In genomic region chr4:122403860-122404259, GRCh38 we compare ENCODE assay signal across 1 cellular context.
TF ChIP-seq lines count a peak whose summit lies in the region.

No MANE protein-coding gene starts in this region.

TF ChIP-seq in GM23338, 12 proteins besides CTCF, POLR2A, EP300 and RAD21 (continued from another document):
- no peak for TF ChIP-seq NANOG (IDR thresholded peaks at IDR 0.05; ENCODE audit: borderline replicate concordance)
- TF ChIP-seq, protein P1, sequence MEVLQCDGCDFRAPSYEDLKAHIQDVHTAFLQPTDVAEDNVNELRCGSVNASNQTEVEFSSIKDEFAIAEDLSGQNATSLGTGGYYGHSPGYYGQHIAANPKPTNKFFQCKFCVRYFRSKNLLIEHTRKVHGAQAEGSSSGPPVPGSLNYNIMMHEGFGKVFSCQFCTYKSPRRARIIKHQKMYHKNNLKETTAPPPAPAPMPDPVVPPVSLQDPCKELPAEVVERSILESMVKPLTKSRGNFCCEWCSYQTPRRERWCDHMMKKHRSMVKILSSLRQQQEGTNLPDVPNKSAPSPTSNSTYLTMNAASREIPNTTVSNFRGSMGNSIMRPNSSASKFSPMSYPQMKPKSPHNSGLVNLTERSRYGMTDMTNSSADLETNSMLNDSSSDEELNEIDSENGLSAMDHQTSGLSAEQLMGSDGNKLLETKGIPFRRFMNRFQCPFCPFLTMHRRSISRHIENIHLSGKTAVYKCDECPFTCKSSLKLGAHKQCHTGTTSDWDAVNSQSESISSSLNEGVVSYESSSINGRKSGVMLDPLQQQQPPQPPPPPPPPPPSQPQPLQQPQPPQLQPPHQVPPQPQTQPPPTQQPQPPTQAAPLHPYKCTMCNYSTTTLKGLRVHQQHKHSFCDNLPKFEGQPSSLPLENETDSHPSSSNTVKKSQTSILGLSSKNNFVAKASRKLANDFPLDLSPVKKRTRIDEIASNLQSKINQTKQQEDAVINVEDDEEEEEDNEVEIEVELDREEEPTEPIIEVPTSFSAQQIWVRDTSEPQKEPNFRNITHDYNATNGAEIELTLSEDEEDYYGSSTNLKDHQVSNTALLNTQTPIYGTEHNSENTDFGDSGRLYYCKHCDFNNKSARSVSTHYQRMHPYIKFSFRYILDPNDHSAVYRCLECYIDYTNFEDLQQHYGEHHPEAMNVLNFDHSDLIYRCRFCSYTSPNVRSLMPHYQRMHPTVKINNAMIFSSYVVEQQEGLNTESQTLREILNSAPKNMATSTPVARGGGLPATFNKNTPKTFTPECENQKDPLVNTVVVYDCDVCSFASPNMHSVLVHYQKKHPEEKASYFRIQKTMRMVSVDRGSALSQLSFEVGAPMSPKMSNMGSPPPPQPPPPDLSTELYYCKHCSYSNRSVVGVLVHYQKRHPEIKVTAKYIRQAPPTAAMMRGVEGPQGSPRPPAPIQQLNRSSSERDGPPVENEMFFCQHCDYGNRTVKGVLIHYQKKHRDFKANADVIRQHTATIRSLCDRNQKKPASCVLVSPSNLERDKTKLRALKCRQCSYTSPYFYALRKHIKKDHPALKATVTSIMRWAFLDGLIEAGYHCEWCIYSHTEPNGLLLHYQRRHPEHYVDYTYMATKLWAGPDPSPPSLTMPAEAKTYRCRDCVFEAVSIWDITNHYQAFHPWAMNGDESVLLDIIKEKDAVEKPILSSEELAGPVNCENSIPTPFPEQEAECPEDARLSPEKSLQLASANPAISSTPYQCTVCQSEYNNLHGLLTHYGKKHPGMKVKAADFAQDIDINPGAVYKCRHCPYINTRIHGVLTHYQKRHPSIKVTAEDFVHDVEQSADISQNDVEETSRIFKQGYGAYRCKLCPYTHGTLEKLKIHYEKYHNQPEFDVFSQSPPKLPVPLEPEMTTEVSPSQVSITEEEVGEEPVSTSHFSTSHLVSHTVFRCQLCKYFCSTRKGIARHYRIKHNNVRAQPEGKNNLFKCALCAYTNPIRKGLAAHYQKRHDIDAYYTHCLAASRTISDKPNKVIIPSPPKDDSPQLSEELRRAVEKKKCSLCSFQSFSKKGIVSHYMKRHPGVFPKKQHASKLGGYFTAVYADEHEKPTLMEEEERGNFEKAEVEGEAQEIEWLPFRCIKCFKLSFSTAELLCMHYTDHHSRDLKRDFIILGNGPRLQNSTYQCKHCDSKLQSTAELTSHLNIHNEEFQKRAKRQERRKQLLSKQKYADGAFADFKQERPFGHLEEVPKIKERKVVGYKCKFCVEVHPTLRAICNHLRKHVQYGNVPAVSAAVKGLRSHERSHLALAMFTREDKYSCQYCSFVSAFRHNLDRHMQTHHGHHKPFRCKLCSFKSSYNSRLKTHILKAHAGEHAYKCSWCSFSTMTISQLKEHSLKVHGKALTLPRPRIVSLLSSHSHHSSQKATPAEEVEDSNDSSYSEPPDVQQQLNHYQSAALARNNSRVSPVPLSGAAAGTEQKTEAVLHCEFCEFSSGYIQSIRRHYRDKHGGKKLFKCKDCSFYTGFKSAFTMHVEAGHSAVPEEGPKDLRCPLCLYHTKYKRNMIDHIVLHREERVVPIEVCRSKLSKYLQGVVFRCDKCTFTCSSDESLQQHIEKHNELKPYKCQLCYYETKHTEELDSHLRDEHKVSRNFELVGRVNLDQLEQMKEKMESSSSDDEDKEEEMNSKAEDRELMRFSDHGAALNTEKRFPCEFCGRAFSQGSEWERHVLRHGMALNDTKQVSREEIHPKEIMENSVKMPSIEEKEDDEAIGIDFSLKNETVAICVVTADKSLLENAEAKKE (CRISPR knock-in tag; IDR thresholded peaks at IDR 0.05) = no peak
